In the genomic region with DNA sequence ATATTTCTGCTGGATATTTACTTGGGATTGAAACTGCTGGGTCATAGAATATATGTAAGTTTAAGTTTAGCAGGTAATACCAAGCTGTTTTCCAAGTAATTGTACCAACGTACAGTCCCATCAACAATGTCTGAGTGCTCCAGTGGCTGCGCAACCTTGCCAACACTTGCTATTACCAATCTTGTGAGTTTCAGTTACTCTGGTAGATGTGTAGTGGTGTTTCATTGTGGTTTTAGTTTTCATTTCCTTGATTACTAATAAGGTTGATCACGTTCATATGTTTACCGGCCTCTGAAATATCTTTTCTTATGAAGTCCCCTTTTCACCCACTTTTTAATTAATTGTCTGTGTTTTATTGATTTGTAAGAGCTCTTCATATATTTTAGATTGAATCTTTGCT, we compare ENCODE assay signal across 1 cellular context.
A peak's percentile ranks its signal among the peaks of the same experiment; 100 is the strongest.
TF ChIP-seq lines count a peak whose summit lies in the region.

No MANE protein-coding gene starts in this region.

TF ChIP-seq in GM12878, 131 proteins besides CTCF, POLR2A, EP300 and RAD21 (continued from another document):
- TF ChIP-seq, protein P1, sequence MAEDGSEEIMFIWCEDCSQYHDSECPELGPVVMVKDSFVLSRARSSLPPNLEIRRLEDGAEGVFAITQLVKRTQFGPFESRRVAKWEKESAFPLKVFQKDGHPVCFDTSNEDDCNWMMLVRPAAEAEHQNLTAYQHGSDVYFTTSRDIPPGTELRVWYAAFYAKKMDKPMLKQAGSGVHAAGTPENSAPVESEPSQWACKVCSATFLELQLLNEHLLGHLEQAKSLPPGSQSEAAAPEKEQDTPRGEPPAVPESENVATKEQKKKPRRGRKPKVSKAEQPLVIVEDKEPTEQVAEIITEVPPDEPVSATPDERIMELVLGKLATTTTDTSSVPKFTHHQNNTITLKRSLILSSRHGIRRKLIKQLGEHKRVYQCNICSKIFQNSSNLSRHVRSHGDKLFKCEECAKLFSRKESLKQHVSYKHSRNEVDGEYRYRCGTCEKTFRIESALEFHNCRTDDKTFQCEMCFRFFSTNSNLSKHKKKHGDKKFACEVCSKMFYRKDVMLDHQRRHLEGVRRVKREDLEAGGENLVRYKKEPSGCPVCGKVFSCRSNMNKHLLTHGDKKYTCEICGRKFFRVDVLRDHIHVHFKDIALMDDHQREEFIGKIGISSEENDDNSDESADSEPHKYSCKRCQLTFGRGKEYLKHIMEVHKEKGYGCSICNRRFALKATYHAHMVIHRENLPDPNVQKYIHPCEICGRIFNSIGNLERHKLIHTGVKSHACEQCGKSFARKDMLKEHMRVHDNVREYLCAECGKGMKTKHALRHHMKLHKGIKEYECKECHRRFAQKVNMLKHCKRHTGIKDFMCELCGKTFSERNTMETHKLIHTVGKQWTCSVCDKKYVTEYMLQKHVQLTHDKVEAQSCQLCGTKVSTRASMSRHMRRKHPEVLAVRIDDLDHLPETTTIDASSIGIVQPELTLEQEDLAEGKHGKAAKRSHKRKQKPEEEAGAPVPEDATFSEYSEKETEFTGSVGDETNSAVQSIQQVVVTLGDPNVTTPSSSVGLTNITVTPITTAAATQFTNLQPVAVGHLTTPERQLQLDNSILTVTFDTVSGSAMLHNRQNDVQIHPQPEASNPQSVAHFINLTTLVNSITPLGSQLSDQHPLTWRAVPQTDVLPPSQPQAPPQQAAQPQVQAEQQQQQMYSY (CRISPR knock-in tag; IDR thresholded peaks at IDR 0.05), result no peak
- 0 out of 2 replicates have a peak, but pooled peaks have one; percentile 34 for TF ChIP-seq DPF2 (IDR thresholded peaks at IDR 0.05)
- TF ChIP-seq TCF12 (IDR thresholded peaks at IDR 0.05; ENCODE audit: low read depth, low read length), result no peak
- TF ChIP-seq CBX3 (IDR thresholded peaks at IDR 0.05; ENCODE audit: borderline replicate concordance, low read depth), result no peak
- TF ChIP-seq HDGF (IDR thresholded peaks at IDR 0.05), result no peak
- TF ChIP-seq JUND (IDR thresholded peaks at IDR 0.05; ENCODE audit: low read depth, low read length), result no peak
- no peak for TF ChIP-seq ESRRA (IDR thresholded peaks at IDR 0.05; ENCODE audit: low read length)
- no peak for TF ChIP-seq MXI1 (IDR thresholded peaks at IDR 0.05; ENCODE audit: low read depth, low read length)
- no peak for TF ChIP-seq CREB1 (IDR thresholded peaks at IDR 0.05; ENCODE audit: low read depth)
